Comparison of ENCODE assay signal across 19 cellular contexts in the genomic region with DNA sequence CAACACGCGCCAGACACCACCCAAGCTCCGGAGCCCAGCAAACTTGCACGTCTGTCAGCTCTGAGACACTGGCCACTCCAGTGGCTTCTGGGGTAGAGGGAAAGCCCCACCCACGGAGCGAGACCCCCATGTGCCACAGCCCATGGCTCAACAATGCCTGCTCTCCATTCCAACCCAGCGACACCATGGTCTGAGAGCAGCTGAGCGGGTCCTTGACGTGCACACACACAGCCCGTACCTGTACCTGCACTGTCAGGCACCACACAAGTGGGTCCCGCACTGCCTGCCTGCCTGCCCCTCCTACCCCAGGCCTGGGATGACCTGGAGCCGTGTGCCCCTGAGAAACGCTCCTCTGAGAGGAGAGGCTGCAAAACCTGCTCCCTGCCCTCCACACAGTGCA.
DNase-seq lines count a peak whose midpoint lies in the region; ATAC-seq and TF ChIP-seq lines count a peak whose summit lies in the region.
"Had no signal": no experiment of that assay in that cellular context is flagged by ENCODE, and none has a peak within 500 bp of the region (broad histone marks: within the 10 kb centered on the region; RNA-seq: fewer than 3 reads in every experiment).

No MANE protein-coding gene starts in this region.

- no peaks in the 10 kb centered on the region for H3K36me3 Mint-ChIP-seq in glutamatergic neuron (ENCODE audit: unreplicated experiment)

- peaks cover 37% of the 10 kb centered on the region for H3K27me3 Mint-ChIP-seq in glutamatergic neuron (ENCODE audit: unreplicated experiment)
- H3K27me3 Mint-ChIP-seq: memory B cell had no signal

- H3K4me1 Mint-ChIP-seq in glutamatergic neuron (ENCODE audit: low read depth, unreplicated experiment): peaks cover 50% of the 10 kb centered on the region

- peaks cover 8% of the 10 kb centered on the region for H3K36me3 ChIP-seq in right atrium auricular region
- H3K36me3 ChIP-seq in HUES6 (ENCODE audit: control insufficient read depth, insufficient read depth, low read length): peaks cover 2% of the 10 kb centered on the region; the same call in 1 of the 2 replicates
- peaks cover 0 to 15% (median 4%) of the 10 kb centered on the region in 4 donors for H3K36me3 ChIP-seq in sigmoid colon

- H3K9me3 ChIP-seq in right atrium auricular region: no peaks in the 10 kb centered on the region
- H3K9me3 ChIP-seq in HUES6 (ENCODE audit: control insufficient read depth, insufficient read depth, low read depth, low read length): no peaks in the 10 kb centered on the region
- H3K9me3 ChIP-seq in sigmoid colon: no peaks in the 10 kb centered on the region
- H3K9me3 ChIP-seq: body of pancreas had no signal

- H3K27ac ChIP-seq in right atrium auricular region: no peak overlapping the region
- H3K27ac ChIP-seq in HUES6 (ENCODE audit: low read depth, low read length): no peak overlapping the region
- peak overlapping the region in 3 of 4 donors; percentile 43 to 58 (median 43) for H3K27ac ChIP-seq in sigmoid colon
- H3K27ac ChIP-seq: body of pancreas had no signal

- no peak for TF ChIP-seq CTCF in right atrium auricular region (IDR thresholded peaks at IDR 0.05)
- no peak for TF ChIP-seq CTCF in glutamatergic neuron (IDR thresholded peaks at IDR 0.05; ENCODE audit: partially characterized antibody, unreplicated experiment)
- TF ChIP-seq CTCF in sigmoid colon (IDR thresholded peaks at IDR 0.05): no peak

- TF ChIP-seq POLR2A in sigmoid colon (IDR thresholded peaks at IDR 0.05): no peak

- H3K27me3 ChIP-seq in right atrium auricular region (no peaks in the 10 kb centered on the region), HUES6 (ENCODE audit: control insufficient read depth, insufficient read depth, low read length) (no peaks in the 10 kb centered on the region), sigmoid colon (no peaks in the 10 kb centered on the region)
- H3K27me3 ChIP-seq: body of pancreas, dorsolateral prefrontal cortex had no signal

- H3K27ac Mint-ChIP-seq in glutamatergic neuron (ENCODE audit: unreplicated experiment): no peak overlapping the region
- H3K27ac Mint-ChIP-seq: memory B cell had no signal

- peak; percentile 31 for DNase-seq in Right ventricle myocardium inferior (ENCODE audit: missing footprints)
- DNase-seq in right atrium auricular region (ENCODE audit: low spot score): no peak
- DNase-seq in glutamatergic neuron: no peak
- no peak for DNase-seq in sigmoid colon
- no peak for DNase-seq in central memory CD4-positive, alpha-beta T cell
- DNase-seq in foreskin melanocyte: no peak
- DNase-seq: activated gamma-delta T cell; body of pancreas; dorsolateral prefrontal cortex; MM.1S; NCI-H1694 treated with DMSO at 0.1 percent for 48 hours; NCI-H345; nucleus accumbens; stimulated activated CD4-positive, alpha-beta T cell treated with anti-CD3 and anti-CD28 coated beads, Interleukin-1b, Interleukin-23, amount 100 ng/mL, for 48 hours; SW 1271 had no signal

- ATAC-seq in Right ventricle myocardium inferior: no peak
- ATAC-seq in GM21367 (IDR thresholded peaks at IDR 0.05; ENCODE audit: unreplicated experiment): no peak
- ATAC-seq: body of pancreas, esophagus mucosa had no signal

- H3K4me1 ChIP-seq in right atrium auricular region (peaks cover 0 to 56% of the 10 kb centered on the region in 2 donors), HUES6 (ENCODE audit: control insufficient read depth, insufficient read depth, low read length) (peaks cover 65% of the 10 kb centered on the region), sigmoid colon (peaks cover 0 to 37% (median 27%) of the 10 kb centered on the region in 4 donors)

- H3K9ac ChIP-seq in HUES6 (ENCODE audit: low read length): peak overlapping the region; percentile 4

- H3K4me3 Mint-ChIP-seq in glutamatergic neuron (ENCODE audit: unreplicated experiment): peak overlapping the region; percentile 10
- H3K4me3 Mint-ChIP-seq: memory B cell had no signal

- peaks cover 24% of the 10 kb centered on the region for H3K9me3 Mint-ChIP-seq in glutamatergic neuron (ENCODE audit: unreplicated experiment)
- H3K9me3 Mint-ChIP-seq: memory B cell had no signal

- no peak for TF ChIP-seq EP300 in sigmoid colon (IDR thresholded peaks at IDR 0.05)

- WGBS in sigmoid colon, 2 donors: 87 to 91% methylated on average over 13 of the region's 13 CpGs

- H3K4me3 ChIP-seq in right atrium auricular region: no peak overlapping the region
- H3K4me3 ChIP-seq in HUES6 (ENCODE audit: low read depth, low read length): no peak overlapping the region
- no peak overlapping the region for H3K4me3 ChIP-seq in sigmoid colon
- H3K4me3 ChIP-seq: body of pancreas, dorsolateral prefrontal cortex had no signal

- intact Hi-C loops in Right ventricle myocardium inferior (cut with DNase I): no loop called here
- intact Hi-C loops in sigmoid colon (cut with DNase I): no loop called here

Comparison
In these comparisons a context has a peak if more than half of its experiments do, and no peak if none do; other contexts are left out.
1. H3K27ac ChIP-seq: peak in sigmoid colon (3 of 4); none in right atrium auricular region (0 of 2) and HUES6 (single experiment).